Comparison of ENCODE assay signal across 8 cellular contexts in the genomic region with DNA sequence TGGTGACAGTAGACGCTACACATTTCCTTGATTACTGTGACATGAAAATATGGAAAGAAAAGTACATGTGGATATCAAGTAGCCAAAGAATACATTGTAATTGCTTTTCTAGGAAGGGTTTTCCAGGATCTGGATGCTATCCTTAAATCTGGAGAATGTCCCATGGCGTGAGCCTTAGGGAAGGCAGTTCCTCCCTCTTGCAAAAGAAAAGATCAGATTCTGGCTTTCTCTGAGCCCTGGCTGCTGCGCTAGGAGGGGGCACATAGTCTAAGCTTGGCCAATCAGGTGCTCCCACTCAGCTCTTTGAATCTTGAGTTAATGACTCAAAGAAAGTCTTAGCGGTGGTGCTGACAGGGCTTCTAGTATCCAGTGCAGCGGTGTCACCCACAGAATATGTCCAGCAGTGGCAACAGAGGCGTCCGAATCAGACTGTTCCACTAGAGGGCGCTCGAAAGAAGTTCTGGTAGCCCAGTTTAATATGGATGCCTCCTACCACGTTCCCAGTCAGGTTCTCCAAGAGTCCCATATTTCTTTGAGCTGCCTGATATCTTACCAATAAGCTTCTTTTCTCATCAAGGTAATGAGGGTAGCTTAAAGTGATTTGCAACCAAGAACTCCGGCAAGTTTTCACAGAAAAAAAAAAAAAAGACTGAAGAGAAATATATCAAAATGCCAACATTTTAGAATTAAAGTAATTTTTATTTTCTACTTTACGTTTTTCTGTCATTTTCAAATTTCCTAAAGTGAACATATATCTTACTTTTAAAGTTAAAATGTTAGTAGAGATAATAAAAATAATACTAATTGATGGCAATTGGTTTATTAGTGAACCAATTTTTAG.
DNase-seq lines count a peak whose midpoint lies in the region; ATAC-seq lines count a peak whose summit lies in the region.

No MANE protein-coding gene starts in this region.

- ATAC-seq in HG02571 (IDR thresholded peaks at IDR 0.05; ENCODE audit: unreplicated experiment): peak; percentile 65
- no peak for ATAC-seq in HG03439 (IDR thresholded peaks at IDR 0.05; ENCODE audit: unreplicated experiment)

- DNase-seq in DMS53 (lab: John Stamatoyannopoulos, UW): peak; percentile 82
- peak; percentile 72 to 85 for DNase-seq in NCI-H524 (lab: John Stamatoyannopoulos, UW)
- DNase-seq in activated CD4-positive, alpha-beta T cell treated with anti-CD3 and anti-CD28 coated beads, Interleukin-2, amount 50 U/mL, for 48 hours: peak; percentile 67 to 76
- DNase-seq in effector CD4-positive, alpha-beta T cell: peak; percentile 44
- peak; percentile 82 for DNase-seq in medulla oblongata (ENCODE audit: extremely low spot score)
- DNase-seq in stimulated activated CD8-positive, alpha-beta memory T cell treated with anti-CD3 and anti-CD28 coated beads, Interleukin-15, amount 100 ng/mL, for 48 hours (ENCODE audit: low read depth in 2 of 2): peak; percentile 18 to 19

Comparison
In these comparisons a context has a peak if more than half of its experiments do, and no peak if none do; other contexts are left out.
1. DNase-seq: peak in every context shown above with its lines; median percentile 82 in DMS53; 82 in medulla oblongata; 78 in NCI-H524; 72 in activated CD4-positive, alpha-beta T cell treated with anti-CD3 and anti-CD28 coated beads, Interleukin-2, amount 50 U/mL, for 48 hours; 44 in effector CD4-positive, alpha-beta T cell; 18 in stimulated activated CD8-positive, alpha-beta memory T cell treated with anti-CD3 and anti-CD28 coated beads, Interleukin-15, amount 100 ng/mL, for 48 hours.